ENCODE assay signal across 30 cellular contexts in genomic region chr1:248196965-248197364, GRCh38.
"Had no signal": no experiment of that assay in that cellular context is flagged by ENCODE, and none has a peak within 500 bp of the region (broad histone marks: within the 10 kb centered on the region; RNA-seq: fewer than 3 reads in every experiment).

Gene OR2M3, plus strand, starts transcription at chr1:248197265. Its CDS starts 5,803 bp downstream, at chr1:248203068.

- ATAC-seq: activated naive CD4-positive, alpha-beta T cell treated with anti-CD3 and anti-CD28 coated beads, Interleukin-2, amount 50 U/mL, for 72 hours; activated naive CD8-positive, alpha-beta T cell treated with anti-CD3 and anti-CD28 coated beads, Interleukin-2, amount 50 U/mL, for 24 hours; activated T-cell treated with anti-CD3 and anti-CD28 coated beads, Interleukin-2, amount 50 U/mL, for 4 hours; activated T-cell treated with anti-CD3 and anti-CD28 coated beads, Interleukin-2, amount 50 U/mL, for 72 hours; activated T-helper 17 cell treated with anti-CD3 and anti-CD28 coated beads, Interleukin-2, amount 50 U/mL, for 72 hours; body of pancreas had no signal

- H3K27me3 ChIP-seq: adrenal gland, ascending aorta, body of pancreas, brain microvascular endothelial cell, breast epithelium, cardiac muscle cell had no signal

- H3K27ac ChIP-seq: adrenal gland, ascending aorta, body of pancreas, brain microvascular endothelial cell, breast epithelium, cardiac muscle cell had no signal

- H3K36me3 ChIP-seq: adrenal gland, ascending aorta, brain microvascular endothelial cell, breast epithelium, cardiac muscle cell had no signal

- H3K9me3 ChIP-seq: adrenal gland, ascending aorta, breast epithelium had no signal

- H3K4me3 ChIP-seq: adrenal gland, ascending aorta, body of pancreas, breast epithelium, cardiac muscle cell had no signal

- DNase-seq: activated effector memory CD4-positive, alpha-beta T cell treated with anti-CD3 and anti-CD28 coated beads, Interleukin-2, amount 50 U/mL, for 16 hours; activated effector memory CD4-positive, alpha-beta T cell treated with Interleukin-2 at 50 U/mL for 16 hours; activated gamma-delta T cell; activated gamma-delta T cell treated with Interleukin-2 at 50 U/mL for 16 hours; activated naive CD4-positive, alpha-beta T cell; activated naive CD4-positive, alpha-beta T cell treated with anti-CD3 and anti-CD28 coated beads for 36 hours; activated naive CD4-positive, alpha-beta T cell treated with anti-CD3 and anti-CD28 coated beads, Interleukin-2, amount 10 ng/mL, durations not matched to agents 7 days and 5 days; activated naive CD4-positive, alpha-beta T cell treated with anti-CD3 and anti-CD28 coated beads, Interleukin-2, amount 50 U/mL, for 16 hours; activated naive CD4-positive, alpha-beta T cell treated with Interleukin-2 at 50 U/mL for 16 hours; activated naive CD8-positive, alpha-beta T cell treated with anti-CD3 and anti-CD28 coated beads for 36 hours; activated naive CD8-positive, alpha-beta T cell treated with anti-CD3 and anti-CD28 coated beads, Interleukin-2, amount 10 ng/mL, durations not matched to agents 7 days and 5 days; activated naive CD8-positive, alpha-beta T cell treated with anti-CD3 and anti-CD28 coated beads, Interleukin-2, amount 50 U/mL, for 24 hours; activated T-cell treated with anti-CD3 and anti-CD28 coated beads, Interleukin-2, amount 50 U/mL, for 4 hours; activated T-cell treated with anti-CD3 and anti-CD28 coated beads, Interleukin-2, amount 50 U/mL, for 48 hours; activated T-cell treated with anti-CD3 and anti-CD28 coated beads, Interleukin-2, amount 50 U/mL, for 72 hours; adrenal gland; amniotic stem cell; amygdala; anterior cingulate cortex; aorta; body of pancreas; brain microvascular endothelial cell; caudate nucleus; central memory CD4-positive, alpha-beta T cell; cerebellar nuclear complex had no signal

- H3K4me1 ChIP-seq: adrenal gland, ascending aorta, body of pancreas, breast epithelium had no signal
